1 cellular context compared by ENCODE assay signal in the genomic region with DNA sequence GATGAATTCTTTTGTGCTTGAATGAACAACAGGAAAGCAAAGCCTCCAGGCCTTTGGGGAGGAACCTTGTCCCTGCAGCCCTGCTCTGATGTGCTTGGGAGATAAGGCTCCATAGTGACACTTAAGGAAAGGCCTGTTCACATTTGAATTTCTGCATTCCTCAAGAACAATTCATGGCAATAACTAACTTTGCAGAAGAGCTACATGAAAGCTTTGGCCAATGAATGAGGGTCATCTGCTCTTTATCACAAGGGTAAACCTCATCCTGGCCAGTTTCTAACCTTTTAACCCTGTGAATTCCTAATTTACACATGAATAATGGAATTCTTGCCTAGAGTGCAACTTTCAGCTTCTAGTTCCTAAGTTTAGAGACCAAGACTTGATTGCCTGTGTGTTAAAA.
TF ChIP-seq lines count a peak whose summit lies in the region.

No MANE protein-coding gene starts in this region.

TF ChIP-seq in IMR-90, 13 proteins besides CTCF, POLR2A, EP300 and RAD21 (continued from another document):
- TF ChIP-seq, protein P1, sequence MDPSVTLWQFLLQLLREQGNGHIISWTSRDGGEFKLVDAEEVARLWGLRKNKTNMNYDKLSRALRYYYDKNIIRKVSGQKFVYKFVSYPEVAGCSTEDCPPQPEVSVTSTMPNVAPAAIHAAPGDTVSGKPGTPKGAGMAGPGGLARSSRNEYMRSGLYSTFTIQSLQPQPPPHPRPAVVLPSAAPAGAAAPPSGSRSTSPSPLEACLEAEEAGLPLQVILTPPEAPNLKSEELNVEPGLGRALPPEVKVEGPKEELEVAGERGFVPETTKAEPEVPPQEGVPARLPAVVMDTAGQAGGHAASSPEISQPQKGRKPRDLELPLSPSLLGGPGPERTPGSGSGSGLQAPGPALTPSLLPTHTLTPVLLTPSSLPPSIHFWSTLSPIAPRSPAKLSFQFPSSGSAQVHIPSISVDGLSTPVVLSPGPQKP (IDR thresholded peaks at IDR 0.05; ENCODE audit: borderline replicate concordance, low read depth, low read length): no peak
- no peak for TF ChIP-seq CEBPB (IDR thresholded peaks at IDR 0.05; ENCODE audit: low read depth, low read length)
- no peak for TF ChIP-seq USF2 (IDR thresholded peaks at IDR 0.05; ENCODE audit: low read depth, low read length)
- no peak for TF ChIP-seq MAZ (IDR thresholded peaks at IDR 0.05; ENCODE audit: borderline replicate concordance, low read depth, low read length)
- no peak for TF ChIP-seq MXI1 (IDR thresholded peaks at IDR 0.05; ENCODE audit: borderline replicate concordance, low read depth, low read length)
- TF ChIP-seq RFX5 (IDR thresholded peaks at IDR 0.05; ENCODE audit: low read depth, low read length): no peak
- TF ChIP-seq MAFK (IDR thresholded peaks at IDR 0.05; ENCODE audit: low read depth, low read length): no peak
- TF ChIP-seq NFE2L2 (IDR thresholded peaks at IDR 0.05; ENCODE audit: low read depth, low read length): no peak
